Comparison of ENCODE assay signal across 21 cellular contexts in genomic region chr5:142317173-142317572, GRCh38. TPM values are rescaled to one million over a fixed set of nuclear protein-coding genes. Genes with fewer than 3 reads are reported as not detected.
DNase-seq lines count a peak whose midpoint lies in the region; ATAC-seq and TF ChIP-seq lines count a peak whose summit lies in the region.
"Had no signal": no experiment of that assay in that cellular context is flagged by ENCODE, and none has a peak within 500 bp of the region (broad histone marks: within the 10 kb centered on the region; RNA-seq: fewer than 3 reads in every experiment).

No MANE protein-coding gene starts in this region.

- in situ Hi-C loops in Panc1 (cut with HindIII; ENCODE audit: low pct_unique_long_range_greater_than_20kb, low sequenced_read_pairs), result no loop called here

- peak overlapping the region; percentile 44 for H3K27ac Mint-ChIP-seq in osteocyte (ENCODE audit: unreplicated experiment)

- H3K4me3 ChIP-seq in A673 (ENCODE audit: low read depth, low read length, poor library complexity, severe bottlenecking) (no peak overlapping the region), Panc1 (ENCODE audit: low read depth in 2 of 2, low read length in 2 of 2) (peak overlapping the region in 1 of 2 experiments; percentile 9; a peak in 1 of 4 replicates)
- H3K4me3 ChIP-seq: ovary, PC-9 had no signal

- H3K27me3 Mint-ChIP-seq in osteocyte (ENCODE audit: unreplicated experiment), result no peaks in the 10 kb centered on the region

- ATAC-seq in Panc1, result no peak
- ATAC-seq in left cardiac atrium, result peak; percentile 43 to 58
- ATAC-seq in HG03025 (IDR thresholded peaks at IDR 0.05; ENCODE audit: low FRiP score, unreplicated experiment), result no peak
- no peak for ATAC-seq in HG02981 (IDR thresholded peaks at IDR 0.05; ENCODE audit: unreplicated experiment)
- ATAC-seq: foreskin keratinocyte had no signal

- H3K27me3 ChIP-seq in A673 (replicated peaks; ENCODE audit: insufficient read depth, low read depth, low read length, poor library complexity) (no peaks in the 10 kb centered on the region), Panc1 (ENCODE audit: control insufficient read depth, insufficient read depth, low read length) (no peaks in the 10 kb centered on the region)
- H3K27me3 ChIP-seq: foreskin keratinocyte, ovary had no signal

- no peak overlapping the region for H3K4me3 Mint-ChIP-seq in osteocyte (ENCODE audit: unreplicated experiment)

- intact Hi-C loops in A673 (cut with micrococcal nuclease; ENCODE audit: unreplicated experiment), result loop anchor here (2.0 to 5.0 kb wide), 4 partner anchors 26 to 380 kb away; no protein-coding TSS in a partner anchor
- intact Hi-C loops in Panc1 (cut with micrococcal nuclease; ENCODE audit: unreplicated experiment), result loop anchor here (2.0 kb wide), 1 partner anchor 232 kb away; no protein-coding TSS in a partner anchor
- intact Hi-C loops in left cardiac atrium (cut with DNase I), result loop anchor here in 1 of 2 donors (5.0 kb wide), 1 partner anchor 230 kb away; no protein-coding TSS in a partner anchor

- H3K4me1 ChIP-seq in A673 (ENCODE audit: insufficient read depth, low read length, poor library complexity, severe bottlenecking) (peaks cover 88% of the 10 kb centered on the region), Panc1 (ENCODE audit: control insufficient read depth, insufficient read depth, low read length) (peaks cover 72% of the 10 kb centered on the region)

- H3K9me3 ChIP-seq in A673 (ENCODE audit: low read depth, low read length, poor library complexity, severe bottlenecking) (no peaks in the 10 kb centered on the region), Panc1 (ENCODE audit: control insufficient read depth, insufficient read depth, low read depth, low read length) (no peaks in the 10 kb centered on the region)
- H3K9me3 ChIP-seq: ovary had no signal

- TF ChIP-seq CTCF in A673 (conservative IDR thresholded peaks at IDR 0.05; ENCODE audit: low read depth, low read length) (no peak), Panc1 (IDR thresholded peaks at IDR 0.05) (no peak), osteocyte (IDR thresholded peaks at IDR 0.05) (no peak)

- H3K9me3 Mint-ChIP-seq in osteocyte (ENCODE audit: unreplicated experiment), result no peaks in the 10 kb centered on the region

- peaks cover 56% of the 10 kb centered on the region for H3K4me1 Mint-ChIP-seq in osteocyte (ENCODE audit: unreplicated experiment)

- peaks cover 15% of the 10 kb centered on the region for H3K36me3 Mint-ChIP-seq in osteocyte (ENCODE audit: unreplicated experiment)
- H3K36me3 Mint-ChIP-seq: CD14-positive monocyte had no signal

- BruUV-seq in A673 (replicated peaks; lab: Mats Ljungman, UMichigan) (no TSS peak), Panc1 (replicated peaks; lab: Mats Ljungman, UMichigan) (no TSS peak)

- DNase-seq in A673 (ENCODE audit: low spot score) (no peak), Panc1 (ENCODE audit: low read depth, low spot score) (no peak), left cardiac atrium (peak; percentile 32), osteocyte (ENCODE audit: extremely low spot score, unreplicated experiment) (no peak), NCI-H2107 (lab: John Stamatoyannopoulos, UW) (no peak)
- no peak for DNase-seq in activated CD8-positive, alpha-beta memory T cell treated with anti-CD3 and anti-CD28 coated beads for 24 hours
- DNase-seq: activated naive CD4-positive, alpha-beta T cell; aorta; DMS153; foreskin keratinocyte; Kasumi-1; NCI-H1105 treated with DMSO at 0.1 percent for 48 hours; NCI-H2171; NCI-H774; ovary; PC-9; stimulated activated CD4-positive, alpha-beta T cell treated with anti-CD3 and anti-CD28 coated beads, Interleukin-4, amount 100 ng/mL, for 4 hours had no signal

- peak overlapping the region; percentile 65 for H3K27ac ChIP-seq in A673 (ENCODE audit: low read depth, low read length, poor library complexity, severe bottlenecking)
- peak overlapping the region; percentile 66 for H3K27ac ChIP-seq in Panc1 (ENCODE audit: low read length)
- H3K27ac ChIP-seq: foreskin keratinocyte, ovary, PC-9, SK-N-MC had no signal

- H3K36me3 ChIP-seq in A673 (ENCODE audit: insufficient read depth, low read length, poor library complexity, severe bottlenecking), result peaks cover 26% of the 10 kb centered on the region
- H3K36me3 ChIP-seq in Panc1 (ENCODE audit: control insufficient read depth, insufficient read depth, low read length), result peaks cover 7% of the 10 kb centered on the region; the same call in 1 of the 2 replicates
- H3K36me3 ChIP-seq: ovary had no signal

- CTCF ChIA-PET in A673 (lab: Charles Lee) (interaction anchor here (0.8 to 1.6 kb wide), 3 partner anchors 8 to 231 kb away, joined by 5 to 16 read pairs (median 7); partner anchors contain the start of gene SPRY4), Panc1 (lab: Charles Lee) (no interaction called here)

- POLR2A ChIA-PET in A673 (lab: Charles Lee; ENCODE audit: low non-redundant PET), result no interaction called here
- POLR2A ChIA-PET in Panc1 (lab: Charles Lee), result interaction anchor here (0.7 kb wide), 1 partner anchor 100 kb away, joined by 7 read pairs; no protein-coding TSS in a partner anchor

RNA-seq across cellular contexts. Expression of gene SPRY4, which starts 7.6 kb away (rescaled TPM):
- total RNA-seq in A673 (2021) (35.5 and 35.6 TPM in 2 replicates), Panc1 (2021; ENCODE audit: unreplicated experiment) (35.6 TPM), left cardiac atrium (10 to 100 TPM; 13.3 to 30.6 TPM), osteocyte (12.0 and 15.6 TPM in 2 replicates)
- polyA plus RNA-seq in Panc1 (2012; ENCODE audit: insufficient read length), result 50.9 TPM
- polyA plus RNA-seq: CD14-positive monocyte had no signal

Comparison
In these comparisons a context has a peak if more than half of its experiments do, and no peak if none do; other contexts are left out.
1. ATAC-seq: peak in left cardiac atrium (2 of 2); none in Panc1 (single experiment), HG03025 (single experiment) and HG02981 (single experiment).